ENCODE assay signal across 8 cellular contexts in genomic region chr10:101067356-101068083, GRCh38. TPM values are rescaled to one million over a fixed set of nuclear protein-coding genes. Genes with fewer than 3 reads are reported as not detected.
DNase-seq lines count a peak whose midpoint lies in the region; ATAC-seq and TF ChIP-seq lines count a peak whose summit lies in the region.

No MANE protein-coding gene starts in this region.

- H3K27me3 ChIP-seq in colonic mucosa: peaks cover 6% of the 10 kb centered on the region

- H3K9me3 ChIP-seq in HEK293 (ENCODE audit: control insufficient read depth, insufficient read depth, low read depth, low read length) (no peaks in the 10 kb centered on the region), colonic mucosa (no peaks in the 10 kb centered on the region)

- TF ChIP-seq CTCF in HEK293 (tag by site-specific recombination; IDR thresholded peaks at IDR 0.05) (peak; percentile 91), colonic mucosa (IDR thresholded peaks at IDR 0.05) (peak; percentile 93)

- CTCF ChIA-PET in HEK293 (lab: Yijun Ruan, JAX): interaction anchor here (0.5 to 6.2 kb wide), 20 partner anchors 9 to 706 kb away, joined by 3 to 61 read pairs (median 5); no protein-coding TSS in a partner anchor

- H3K27ac ChIP-seq in HEK293 (ENCODE audit: extremely low read depth, low read depth, low read length): peak overlapping the region; percentile 66
- peak overlapping the region; percentile 94 for H3K27ac ChIP-seq in colonic mucosa

- intact Hi-C loops in colonic mucosa (cut with DNase I): no loop called here

- ATAC-seq in GM18519 (IDR thresholded peaks at IDR 0.05; ENCODE audit: low FRiP score, unreplicated experiment): no peak

- H3K36me3 ChIP-seq in HEK293 (ENCODE audit: control insufficient read depth in 2 of 2, insufficient read depth in 1 of 2, low read length in 2 of 2) (no peaks in the 10 kb centered on the region), colonic mucosa (no peaks in the 10 kb centered on the region)

- H3K4me1 ChIP-seq in HEK293 (ENCODE audit: control insufficient read depth, insufficient read depth, low read length) (peaks cover 15% of the 10 kb centered on the region), colonic mucosa (peaks cover 29% of the 10 kb centered on the region)

- H3K4me3 ChIP-seq in HEK293 (ENCODE audit: low read depth, low read length): peak overlapping the region; percentile 49
- peak overlapping the region; percentile 55 for H3K4me3 ChIP-seq in colonic mucosa

- peak overlapping the region; percentile 54 to 79 for H3K9ac ChIP-seq in colonic mucosa (ENCODE audit: low read depth in 2 of 2, low read length in 2 of 2)

- POLR2A ChIA-PET in HEK293 (lab: Yijun Ruan, JAX): interaction anchor here (0.8 to 2.1 kb wide), 6 partner anchors 9 to 75 kb away, joined by 3 to 25 read pairs (median 6); no protein-coding TSS in a partner anchor

- DNase-seq in DMS 273 treated with DMSO at 0.1 percent for 48 hours (lab: John Stamatoyannopoulos, UW): peak; percentile 64
- DNase-seq in NCI-H2196 treated with DMSO at 0.1 percent for 48 hours (lab: John Stamatoyannopoulos, UW; ENCODE audit: unreplicated experiment): peak; percentile 59
- DNase-seq in activated CD4-positive, alpha-beta T cell treated with anti-CD3 and anti-CD28 coated beads for 1 hour: peak; percentile 61
- DNase-seq in colonic mucosa: peak; percentile 90
- DNase-seq in left kidney (ENCODE audit: low read depth, low spot score): peak; percentile 94
- DNase-seq in stimulated activated CD4-positive, alpha-beta T cell treated with anti-CD3 and anti-CD28 coated beads, Interleukin-1b, Interleukin-23, amount 100 ng/mL, for 4 hours (ENCODE audit: low read depth in 2 of 2): peak; percentile 63 to 73

TF ChIP-seq in HEK293, 187 proteins besides CTCF, POLR2A, EP300 and RAD21 (continues in another document):
- peak; percentile 45; the same call in 1 of the 2 replicates for TF ChIP-seq ZNF324 (tag by site-specific recombination; IDR thresholded peaks at IDR 0.05)
- TF ChIP-seq, protein P1, sequence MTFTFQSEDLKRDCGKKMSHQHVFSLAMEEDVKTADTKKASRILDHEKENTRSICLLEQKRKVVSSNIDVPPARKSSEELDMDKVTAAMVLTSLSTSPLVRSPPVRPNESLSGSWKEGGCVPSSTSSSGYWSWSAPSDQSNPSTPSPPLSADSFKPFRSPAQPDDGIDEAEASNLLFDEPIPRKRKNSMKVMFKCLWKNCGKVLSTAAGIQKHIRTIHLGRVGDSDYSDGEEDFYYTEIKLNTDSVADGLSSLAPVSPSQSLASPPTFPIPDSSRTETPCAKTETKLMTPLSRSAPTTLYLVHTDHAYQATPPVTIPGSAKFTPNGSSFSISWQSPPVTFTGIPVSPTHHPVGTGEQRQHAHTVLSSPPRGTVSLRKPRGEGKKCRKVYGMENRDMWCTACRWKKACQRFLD (tag by site-specific recombination; IDR thresholded peaks at IDR 0.05): no peak
- TF ChIP-seq ZNF2 (tag by site-specific recombination; IDR thresholded peaks at IDR 0.05): peak; percentile 38; the same call in 1 of the 2 replicates
- peak; percentile 73; the same call in 1 of the 2 replicates for TF ChIP-seq ZNF24 (tag by site-specific recombination; IDR thresholded peaks at IDR 0.05)
- no peak for TF ChIP-seq ZNF791 (tag by site-specific recombination; IDR thresholded peaks at IDR 0.05)
- no peak for TF ChIP-seq ZNF585B (tag by site-specific recombination; IDR thresholded peaks at IDR 0.05)
- TF ChIP-seq, protein P2, sequence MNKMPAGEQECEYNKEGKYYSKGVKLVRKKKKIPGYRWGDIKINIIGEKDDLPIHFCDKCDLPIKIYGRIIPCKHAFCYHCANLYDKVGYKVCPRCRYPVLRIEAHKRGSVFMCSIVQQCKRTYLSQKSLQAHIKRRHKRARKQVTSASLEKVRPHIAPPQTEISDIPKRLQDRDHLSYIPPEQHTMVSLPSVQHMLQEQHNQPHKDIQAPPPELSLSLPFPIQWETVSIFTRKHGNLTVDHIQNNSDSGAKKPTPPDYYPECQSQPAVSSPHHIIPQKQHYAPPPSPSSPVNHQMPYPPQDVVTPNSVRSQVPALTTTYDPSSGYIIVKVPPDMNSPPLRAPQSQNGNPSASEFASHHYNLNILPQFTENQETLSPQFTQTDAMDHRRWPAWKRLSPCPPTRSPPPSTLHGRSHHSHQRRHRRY (tag by site-specific recombination; IDR thresholded peaks at IDR 0.05): no peak
- no peak for TF ChIP-seq ZNF132 (tag by site-specific recombination; IDR thresholded peaks at IDR 0.05; ENCODE audit: borderline replicate concordance)
- TF ChIP-seq ZNF701 (tag by site-specific recombination; IDR thresholded peaks at IDR 0.05): no peak
- TF ChIP-seq ZNF785 (tag by site-specific recombination; IDR thresholded peaks at IDR 0.05): no peak
- no peak for TF ChIP-seq ZNF366 (tag by site-specific recombination; conservative IDR thresholded peaks at IDR 0.05)
- peak; percentile 88 for TF ChIP-seq ZFP37 (tag by site-specific recombination; IDR thresholded peaks at IDR 0.05)
- TF ChIP-seq EGR2 (tag by site-specific recombination; IDR thresholded peaks at IDR 0.05; ENCODE audit: low read depth): peak; percentile 52; the same call in 1 of the 2 replicates
- TF ChIP-seq, protein P3, sequence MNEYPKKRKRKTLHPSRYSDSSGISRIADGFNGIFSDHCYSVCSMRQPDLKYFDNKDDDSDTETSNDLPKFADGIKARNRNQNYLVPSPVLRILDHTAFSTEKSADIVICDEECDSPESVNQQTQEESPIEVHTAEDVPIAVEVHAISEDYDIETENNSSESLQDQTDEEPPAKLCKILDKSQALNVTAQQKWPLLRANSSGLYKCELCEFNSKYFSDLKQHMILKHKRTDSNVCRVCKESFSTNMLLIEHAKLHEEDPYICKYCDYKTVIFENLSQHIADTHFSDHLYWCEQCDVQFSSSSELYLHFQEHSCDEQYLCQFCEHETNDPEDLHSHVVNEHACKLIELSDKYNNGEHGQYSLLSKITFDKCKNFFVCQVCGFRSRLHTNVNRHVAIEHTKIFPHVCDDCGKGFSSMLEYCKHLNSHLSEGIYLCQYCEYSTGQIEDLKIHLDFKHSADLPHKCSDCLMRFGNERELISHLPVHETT (tag by site-specific recombination; IDR thresholded peaks at IDR 0.05): no peak; the same call in 1 of the 2 replicates
- no peak for TF ChIP-seq ZNF114 (tag by site-specific recombination; IDR thresholded peaks at IDR 0.05)
- TF ChIP-seq ZNF777 (tag by site-specific recombination; IDR thresholded peaks at IDR 0.05; ENCODE audit: borderline replicate concordance): peak; percentile 24; the same call in 1 of the 2 replicates
- TF ChIP-seq ZNF658 (tag by site-specific recombination; IDR thresholded peaks at IDR 0.05): no peak
- TF ChIP-seq ZNF121 (tag by site-specific recombination; IDR thresholded peaks at IDR 0.05): no peak
- TF ChIP-seq, protein P4, sequence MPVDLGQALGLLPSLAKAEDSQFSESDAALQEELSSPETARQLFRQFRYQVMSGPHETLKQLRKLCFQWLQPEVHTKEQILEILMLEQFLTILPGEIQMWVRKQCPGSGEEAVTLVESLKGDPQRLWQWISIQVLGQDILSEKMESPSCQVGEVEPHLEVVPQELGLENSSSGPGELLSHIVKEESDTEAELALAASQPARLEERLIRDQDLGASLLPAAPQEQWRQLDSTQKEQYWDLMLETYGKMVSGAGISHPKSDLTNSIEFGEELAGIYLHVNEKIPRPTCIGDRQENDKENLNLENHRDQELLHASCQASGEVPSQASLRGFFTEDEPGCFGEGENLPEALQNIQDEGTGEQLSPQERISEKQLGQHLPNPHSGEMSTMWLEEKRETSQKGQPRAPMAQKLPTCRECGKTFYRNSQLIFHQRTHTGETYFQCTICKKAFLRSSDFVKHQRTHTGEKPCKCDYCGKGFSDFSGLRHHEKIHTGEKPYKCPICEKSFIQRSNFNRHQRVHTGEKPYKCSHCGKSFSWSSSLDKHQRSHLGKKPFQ (tag by site-specific recombination; IDR thresholded peaks at IDR 0.05): peak; percentile 60
- peak; percentile 61 for TF ChIP-seq ZNF423 (tag by site-specific recombination; IDR thresholded peaks at IDR 0.05)
- no peak for TF ChIP-seq ZBTB21 (tag by site-specific recombination; IDR thresholded peaks at IDR 0.05)
- TF ChIP-seq, protein P5, sequence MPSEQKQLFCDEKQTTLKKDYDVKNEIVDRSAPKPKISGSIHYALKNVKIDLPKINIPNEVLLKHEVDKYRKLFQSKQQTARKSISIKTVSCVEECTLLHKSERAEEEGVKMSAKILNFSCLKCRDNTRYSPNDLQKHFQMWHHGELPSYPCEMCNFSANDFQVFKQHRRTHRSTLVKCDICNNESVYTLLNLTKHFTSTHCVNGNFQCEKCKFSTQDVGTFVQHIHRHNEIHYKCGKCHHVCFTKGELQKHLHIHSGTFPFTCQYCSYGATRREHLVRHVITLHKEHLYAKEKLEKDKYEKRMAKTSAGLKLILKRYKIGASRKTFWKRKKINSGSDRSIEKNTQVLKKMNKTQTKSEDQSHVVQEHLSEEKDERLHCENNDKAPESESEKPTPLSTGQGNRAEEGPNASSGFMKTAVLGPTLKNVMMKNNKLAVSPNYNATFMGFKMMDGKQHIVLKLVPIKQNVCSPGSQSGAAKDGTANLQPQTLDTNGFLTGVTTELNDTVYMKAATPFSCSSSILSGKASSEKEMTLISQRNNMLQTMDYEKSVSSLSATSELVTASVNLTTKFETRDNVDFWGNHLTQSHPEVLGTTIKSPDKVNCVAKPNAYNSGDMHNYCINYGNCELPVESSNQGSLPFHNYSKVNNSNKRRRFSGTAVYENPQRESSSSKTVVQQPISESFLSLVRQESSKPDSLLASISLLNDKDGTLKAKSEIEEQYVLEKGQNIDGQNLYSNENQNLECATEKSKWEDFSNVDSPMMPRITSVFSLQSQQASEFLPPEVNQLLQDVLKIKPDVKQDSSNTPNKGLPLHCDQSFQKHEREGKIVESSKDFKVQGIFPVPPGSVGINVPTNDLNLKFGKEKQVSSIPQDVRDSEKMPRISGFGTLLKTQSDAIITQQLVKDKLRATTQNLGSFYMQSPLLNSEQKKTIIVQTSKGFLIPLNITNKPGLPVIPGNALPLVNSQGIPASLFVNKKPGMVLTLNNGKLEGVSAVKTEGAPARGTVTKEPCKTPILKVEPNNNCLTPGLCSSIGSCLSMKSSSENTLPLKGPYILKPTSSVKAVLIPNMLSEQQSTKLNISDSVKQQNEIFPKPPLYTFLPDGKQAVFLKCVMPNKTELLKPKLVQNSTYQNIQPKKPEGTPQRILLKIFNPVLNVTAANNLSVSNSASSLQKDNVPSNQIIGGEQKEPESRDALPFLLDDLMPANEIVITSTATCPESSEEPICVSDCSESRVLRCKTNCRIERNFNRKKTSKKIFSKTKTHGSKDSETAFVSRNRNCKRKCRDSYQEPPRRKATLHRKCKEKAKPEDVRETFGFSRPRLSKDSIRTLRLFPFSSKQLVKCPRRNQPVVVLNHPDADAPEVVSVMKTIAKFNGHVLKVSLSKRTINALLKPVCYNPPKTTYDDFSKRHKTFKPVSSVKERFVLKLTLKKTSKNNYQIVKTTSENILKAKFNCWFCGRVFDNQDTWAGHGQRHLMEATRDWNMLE (tag by site-specific recombination; conservative IDR thresholded peaks at IDR 0.05; ENCODE audit: low read depth): no peak

RNA-seq across cellular contexts. Expression of gene KAZALD1, which starts 5.7 kb away (rescaled TPM):
- total RNA-seq in colonic mucosa: 10 to 100 TPM; 11.5 to 32.4 TPM

RNA-seq across cellular contexts. Expression of gene SFXN3, which starts 36.5 kb away (rescaled TPM):
- total RNA-seq in colonic mucosa: 10 to 100 TPM in 1 of 2 donors, 1 to 10 TPM in 1; 8.8 to 18.1 TPM

RNA-seq across cellular contexts. Expression of gene PDZD7, which starts 36.6 kb away (rescaled TPM):
- under 1 TPM; 0.19 to 0.42 TPM for total RNA-seq in colonic mucosa
